Comparison of ENCODE assay signal across 8 cellular contexts in genomic region chr7:43164757-43165156, GRCh38. TPM values are rescaled to one million over a fixed set of nuclear protein-coding genes. Genes with fewer than 3 reads are reported as not detected.
A peak's percentile ranks its signal among the peaks of the same experiment; 100 is the strongest.
DNase-seq lines count a peak whose midpoint lies in the region; ATAC-seq, FAIRE-seq and TF ChIP-seq lines count a peak whose summit lies in the region.

No MANE protein-coding gene starts in this region.

- POLR2A ChIA-PET in A549 (lab: Yijun Ruan, JAX) = no interaction called here

- no peak overlapping the region for H2BK15ac ChIP-seq in neuronal stem cell (ENCODE audit: low read length)

- TF ChIP-seq EP300 in A549 (IDR thresholded peaks at IDR 0.05) = no peak

- H3K79me1 ChIP-seq in neuronal stem cell (ENCODE audit: low read depth, low read length) = no peaks in the 10 kb centered on the region

- H3K4me2 ChIP-seq in A549 (peak overlapping the region; percentile 34; the same call in 1 of the 3 replicates), neuronal stem cell (ENCODE audit: insufficient read depth, low read length, poor library complexity, severe bottlenecking) (no peak overlapping the region)

- ATAC-seq in A549 = peak; percentile 96 to 97
- ATAC-seq in GM18909 (IDR thresholded peaks at IDR 0.05; ENCODE audit: poor library complexity, unreplicated experiment) = peak; percentile 82
- peak; percentile 91 for ATAC-seq in HG03103 (IDR thresholded peaks at IDR 0.05; ENCODE audit: low read depth, unreplicated experiment)
- ATAC-seq in GM19467 (IDR thresholded peaks at IDR 0.05; ENCODE audit: unreplicated experiment) = no peak

- no peak overlapping the region for H4K8ac ChIP-seq in neuronal stem cell (ENCODE audit: low read depth, low read length)

- no peak overlapping the region for H2AK5ac ChIP-seq in neuronal stem cell (ENCODE audit: low read depth, low read length)

- H2BK12ac ChIP-seq in neuronal stem cell (ENCODE audit: low read length) = no peak overlapping the region

- WGBS in A549 (ENCODE audit: missing lambda C conversion rate) = 6% methylated on average over 4 of the region's 4 CpGs
- WGBS in adrenal gland, 4 donors = 11 to 21% (median 17%) methylated on average over 1 to 4 of the region's 4 CpGs
- no CpG with 5 or more reads among the region's 4 CpGs for WGBS in neuronal stem cell (ENCODE audit: extremely low coverage in 2 of 2, insufficient read length in 2 of 2, insufficient replicate concordance in 1 of 2), 2 donors

- no peak overlapping the region for H4K91ac ChIP-seq in neuronal stem cell (ENCODE audit: low read depth, low read length, poor library complexity)

- H3K9ac ChIP-seq in neuronal stem cell (ENCODE audit: low read depth, low read length, poor library complexity) = no peak overlapping the region

- TF ChIP-seq CTCF in A549 (IDR thresholded peaks at IDR 0.05) (no peak), adrenal gland (IDR thresholded peaks at IDR 0.05) (no peak)

- CTCF ChIA-PET in A549 (lab: Yijun Ruan, JAX) = no interaction called here

- no peaks in the 10 kb centered on the region for H3K9me3 ChIP-seq in A549
- no peaks in the 10 kb centered on the region for H3K9me3 ChIP-seq in adrenal gland (replicated peaks in 1 of 3)
- no peaks in the 10 kb centered on the region for H3K9me3 ChIP-seq in neuronal stem cell (replicated peaks in 1 of 2; ENCODE audit: control insufficient read depth in 2 of 2, insufficient read depth in 1 of 2, low read depth in 1 of 2, low read length in 2 of 2)

- TF ChIP-seq RAD21 in A549 (conservative IDR thresholded peaks at IDR 0.05 in 1 of 2, IDR thresholded peaks at IDR 0.05 in 1 of 2) = no peak

- no peak overlapping the region for H3K23ac ChIP-seq in neuronal stem cell (ENCODE audit: low read depth, low read length, poor library complexity)

- no peak overlapping the region for H3K18ac ChIP-seq in neuronal stem cell (ENCODE audit: low read length)

- TF ChIP-seq POLR2A in A549 (IDR thresholded peaks at IDR 0.05; ENCODE audit: low read length) (no peak), adrenal gland (IDR thresholded peaks at IDR 0.05) (no peak)

- H2AFZ ChIP-seq in neuronal stem cell (ENCODE audit: low read length) = peak overlapping the region; percentile 43

- intact Hi-C loops in adrenal gland (cut with DNase I) = no loop called here

- H3K36me3 ChIP-seq in adrenal gland (replicated peaks in 1 of 2) (no peaks in the 10 kb centered on the region), neuronal stem cell (replicated peaks in 1 of 2; ENCODE audit: control insufficient read depth in 2 of 2, insufficient read depth in 2 of 2, low read length in 2 of 2) (no peaks in the 10 kb centered on the region)

- no peak overlapping the region for H2BK5ac ChIP-seq in neuronal stem cell (ENCODE audit: low read length)

- H3K27ac ChIP-seq in A549 (peak overlapping the region in 1 of 2 experiments; percentile 17; a peak in 1 of 6 replicates), adrenal gland (peak overlapping the region in 3 of 5 donors; percentile 2 to 76 (median 44)), neuronal stem cell (replicated peaks; ENCODE audit: low read length) (no peak overlapping the region)

- no peak overlapping the region for H3K4ac ChIP-seq in neuronal stem cell (ENCODE audit: low read length)

- no peaks in the 10 kb centered on the region for H3K27me3 ChIP-seq in adrenal gland
- H3K27me3 ChIP-seq in neuronal stem cell (ENCODE audit: control insufficient read depth in 3 of 3, insufficient read depth in 3 of 3, low read depth in 1 of 3, low read length in 3 of 3) = no peaks in the 10 kb centered on the region

- H3K4me1 ChIP-seq in A549 (peaks cover 12% of the 10 kb centered on the region; the same call in 1 of the 3 replicates), adrenal gland (replicated peaks in 1 of 2) (peaks cover 3 to 10% of the 10 kb centered on the region in 2 donors), neuronal stem cell (ENCODE audit: control insufficient read depth in 2 of 2, insufficient read depth in 1 of 2, low read depth in 1 of 2, low read length in 2 of 2) (peaks cover 0 to 2% of the 10 kb centered on the region in 2 donors)

- DNase-seq in A549 (ENCODE audit: low read depth in 1 of 2, low spot score in 1 of 2) = peak; percentile 52 to 62
- peak; percentile 30 to 69 (median 66) for DNase-seq in adrenal gland
- DNase-seq in neuronal stem cell (ENCODE audit: low spot score) = no peak
- no peak for DNase-seq in activated gamma-delta T cell (lab: John Stamatoyannopoulos, UW)
- DNase-seq in NAMALWA (ENCODE audit: low spot score) = no peak

- H3K4me3 ChIP-seq in A549 = no peak overlapping the region
- H3K4me3 ChIP-seq in adrenal gland = no peak overlapping the region
- no peak overlapping the region for H3K4me3 ChIP-seq in neuronal stem cell (ENCODE audit: low read length in 2 of 2)

- no peak overlapping the region for H3K14ac ChIP-seq in neuronal stem cell (ENCODE audit: low read length)

- no peak for FAIRE-seq in A549 (lab: Jason Lieb, UNC)

- no peak overlapping the region for H2BK120ac ChIP-seq in neuronal stem cell (ENCODE audit: low read depth, low read length)

TF ChIP-seq in A549, 52 proteins besides CTCF, POLR2A, EP300 and RAD21:
- TF ChIP-seq ELK1 (IDR thresholded peaks at IDR 0.05; ENCODE audit: low read depth, low read length) = no peak
- TF ChIP-seq JUNB (IDR thresholded peaks at IDR 0.05) = no peak; the same call in 1 of the 2 replicates
- no peak for TF ChIP-seq CBX2 (IDR thresholded peaks at IDR 0.05; ENCODE audit: borderline replicate concordance, low read depth)
- TF ChIP-seq MAX (IDR thresholded peaks at IDR 0.05) = 0 out of 2 replicates have a peak, but pooled peaks have one; percentile 15
- TF ChIP-seq CHD4 (IDR thresholded peaks at IDR 0.05; ENCODE audit: borderline replicate concordance) = no peak
- TF ChIP-seq GATA3 (IDR thresholded peaks at IDR 0.05; ENCODE audit: borderline replicate concordance) = no peak
- TF ChIP-seq POLR2AphosphoS2 (conservative IDR thresholded peaks at IDR 0.05; ENCODE audit: low read length) = no peak
- no peak for TF ChIP-seq FOSB (CRISPR knock-in tag; IDR thresholded peaks at IDR 0.05)
- no peak for TF ChIP-seq NFE2L2 (conservative IDR thresholded peaks at IDR 0.05; ENCODE audit: low read length)
- no peak for TF ChIP-seq RARB (CRISPR knock-in tag; IDR thresholded peaks at IDR 0.05)
- no peak for TF ChIP-seq CBX8 (IDR thresholded peaks at IDR 0.05)
- TF ChIP-seq HDAC2 (IDR thresholded peaks at IDR 0.05) = no peak
- no peak for TF ChIP-seq HEYL (CRISPR knock-in tag; IDR thresholded peaks at IDR 0.05)
- no peak for TF ChIP-seq PHF8 (IDR thresholded peaks at IDR 0.05; ENCODE audit: borderline replicate concordance, low read depth)
- TF ChIP-seq ZNF302 (CRISPR knock-in tag; IDR thresholded peaks at IDR 0.05) = no peak
- no peak for TF ChIP-seq CEBPB (IDR thresholded peaks at IDR 0.05)
- TF ChIP-seq BHLHE40 (IDR thresholded peaks at IDR 0.05; ENCODE audit: low read depth, low read length) = no peak
- TF ChIP-seq FOSL2 (IDR thresholded peaks at IDR 0.05) = peak; percentile 34; the same call in 1 of the 2 replicates
- TF ChIP-seq FOSL2 (CRISPR knock-in tag; IDR thresholded peaks at IDR 0.05) = peak; percentile 65
- no peak for TF ChIP-seq HOXB5 (CRISPR knock-in tag; IDR thresholded peaks at IDR 0.05)
- TF ChIP-seq MAFK (IDR thresholded peaks at IDR 0.05; ENCODE audit: partially characterized antibody) = peak; percentile 39
- TF ChIP-seq NR3C1 (IDR thresholded peaks at IDR 0.05) = no peak

RNA-seq across cellular contexts. Expression of gene HECW1, which starts 52.3 kb away (rescaled TPM):
- polyA plus RNA-seq in A549 (2011; rRNA removed) = 11.3 and 16.0 TPM in 2 replicates
- polyA plus RNA-seq in A549 (2012; cell fraction: cytosol; rRNA removed) = 15.3 and 18.0 TPM in 2 replicates
- 22.8 and 24.7 TPM in 2 replicates for polyA plus RNA-seq in A549 (2012; cell fraction: nucleus; rRNA removed)
- polyA plus RNA-seq in A549 (2017; fragmentation: RNase III; extraction: RNeasy Plus Mini Kit Qiagen cat#74134 plus additional on column Dnase treatment) = 11.3 to 12.5 TPM (median 12.2 TPM) in 3 replicates
- polyA minus RNA-seq in A549 (2011; rRNA and poly(A)+ RNA removed) = 21.9 and 25.8 TPM in 2 replicates
- 1 to 10 TPM in 1 of 8 donors, under 1 TPM in 3, not detected in 4; under 0.01 to 3.2 (median 0.11) TPM for total RNA-seq in adrenal gland
- polyA plus RNA-seq in adrenal gland = under 1 TPM; 0.02 to 0.08 (median 0.03) TPM
- 0.24 TPM for polyA plus RNA-seq in neuronal stem cell (2013, experiment 1 of 2)
- polyA plus RNA-seq in neuronal stem cell (2013, experiment 2 of 2) = 0.19 TPM

Comparison
In these comparisons a context has a peak if more than half of its experiments do, and no peak if none do; other contexts are left out.
1. DNase-seq: peak in A549 (2 of 2) and adrenal gland (7 of 7); none in neuronal stem cell (single experiment), activated gamma-delta T cell (single experiment) and NAMALWA (single experiment).
2. RNA of gene HECW1, which starts 52.3 kb away (polyA plus RNA-seq): 11.3 to 24.7 TPM in A549; 0.02 to 0.08 TPM in adrenal gland; every median in the first group is over 10 times any median in the second.